In the genomic region with DNA sequence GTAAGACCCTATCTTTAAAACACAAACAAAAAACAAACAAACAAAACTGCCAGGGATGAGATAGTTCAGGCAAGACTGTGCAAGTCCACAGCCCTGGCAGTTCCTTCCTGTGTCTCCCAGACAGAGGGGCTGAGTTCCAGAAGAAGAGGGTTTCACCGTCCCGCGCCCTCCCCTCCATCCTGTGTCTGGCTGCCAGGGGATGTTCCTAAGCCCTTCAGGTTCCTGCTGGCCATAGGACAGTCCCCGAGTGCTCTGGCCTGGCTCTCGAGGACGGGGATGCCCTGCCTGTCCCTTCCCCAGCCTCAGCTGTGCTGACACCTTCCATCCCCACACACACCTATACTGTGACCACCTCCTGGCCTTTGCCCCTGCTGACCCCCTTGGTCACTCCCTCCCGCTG, we compare ENCODE assay signal across 14 cellular contexts.
"Had no signal": no experiment of that assay in that cellular context is flagged by ENCODE, and none has a peak within 500 bp of the region (broad histone marks: within the 10 kb centered on the region; RNA-seq: fewer than 3 reads in every experiment).

No MANE protein-coding gene starts in this region.

- DNase-seq: NCI-H1417 treated with DMSO at 0.1 percent for 48 hours, NCI-H187 treated with DMSO at 0.1 percent for 48 hours, SHP77 treated with DMSO at 0.1 percent for 48 hours had no signal

- H3K27ac ChIP-seq: SJSA1, VCaP had no signal

- H3K4me1 Mint-ChIP-seq: activated naive CD4-positive, alpha-beta T cell treated with anti-CD3 and anti-CD28 coated beads, Interleukin-2, amount 10 ng/mL, durations not matched to agents 7 days and 5 days; activated naive CD8-positive, alpha-beta T cell treated with anti-CD3 and anti-CD28 coated beads, Interleukin-2, amount 50 U/mL, for 24 hours; brain had no signal

- H3K4me3 ChIP-seq: K562, SJSA1 had no signal

- H3K4me3 Mint-ChIP-seq: activated B cell treated with CpG ODN at 0.5 μM for 24 hours; activated CD4-positive, alpha-beta memory T cell treated with anti-CD3 and anti-CD28 coated beads for 36 hours; activated naive CD4-positive, alpha-beta T cell treated with anti-CD3 and anti-CD28 coated beads, Interleukin-2, amount 10 ng/mL, durations not matched to agents 7 days and 5 days; activated naive CD8-positive, alpha-beta T cell; activated naive CD8-positive, alpha-beta T cell treated with anti-CD3 and anti-CD28 coated beads, Interleukin-2, amount 50 U/mL, for 24 hours; activated T-cell treated with anti-CD3 and anti-CD28 coated beads, Interleukin-2, amount 50 U/mL, for 4 hours; brain; central memory CD8-positive, alpha-beta T cell had no signal

- H3K36me3 Mint-ChIP-seq: activated CD4-positive, alpha-beta memory T cell treated with anti-CD3 and anti-CD28 coated beads for 36 hours; activated naive CD4-positive, alpha-beta T cell treated with anti-CD3 and anti-CD28 coated beads, Interleukin-2, amount 10 ng/mL, durations not matched to agents 7 days and 5 days; activated naive CD8-positive, alpha-beta T cell; brain had no signal

- H3K27me3 ChIP-seq: SJSA1 had no signal

- H3K9me3 Mint-ChIP-seq: activated B cell treated with CpG ODN at 0.5 μM for 24 hours; activated CD4-positive, alpha-beta memory T cell treated with anti-CD3 and anti-CD28 coated beads for 36 hours; activated naive CD4-positive, alpha-beta T cell treated with anti-CD3 and anti-CD28 coated beads, Interleukin-2, amount 10 ng/mL, durations not matched to agents 7 days and 5 days; activated naive CD8-positive, alpha-beta T cell treated with anti-CD3 and anti-CD28 coated beads, Interleukin-2, amount 50 U/mL, for 24 hours; activated T-cell treated with anti-CD3 and anti-CD28 coated beads, Interleukin-2, amount 50 U/mL, for 4 hours; central memory CD8-positive, alpha-beta T cell had no signal

- H3K9me3 ChIP-seq: SJSA1 had no signal

- H3K36me3 ChIP-seq: SJSA1 had no signal

- H3K27ac Mint-ChIP-seq: activated naive CD8-positive, alpha-beta T cell; activated naive CD8-positive, alpha-beta T cell treated with anti-CD3 and anti-CD28 coated beads, Interleukin-2, amount 50 U/mL, for 24 hours had no signal
